Comparison of ENCODE assay signal across 16 cellular contexts in the genomic region with DNA sequence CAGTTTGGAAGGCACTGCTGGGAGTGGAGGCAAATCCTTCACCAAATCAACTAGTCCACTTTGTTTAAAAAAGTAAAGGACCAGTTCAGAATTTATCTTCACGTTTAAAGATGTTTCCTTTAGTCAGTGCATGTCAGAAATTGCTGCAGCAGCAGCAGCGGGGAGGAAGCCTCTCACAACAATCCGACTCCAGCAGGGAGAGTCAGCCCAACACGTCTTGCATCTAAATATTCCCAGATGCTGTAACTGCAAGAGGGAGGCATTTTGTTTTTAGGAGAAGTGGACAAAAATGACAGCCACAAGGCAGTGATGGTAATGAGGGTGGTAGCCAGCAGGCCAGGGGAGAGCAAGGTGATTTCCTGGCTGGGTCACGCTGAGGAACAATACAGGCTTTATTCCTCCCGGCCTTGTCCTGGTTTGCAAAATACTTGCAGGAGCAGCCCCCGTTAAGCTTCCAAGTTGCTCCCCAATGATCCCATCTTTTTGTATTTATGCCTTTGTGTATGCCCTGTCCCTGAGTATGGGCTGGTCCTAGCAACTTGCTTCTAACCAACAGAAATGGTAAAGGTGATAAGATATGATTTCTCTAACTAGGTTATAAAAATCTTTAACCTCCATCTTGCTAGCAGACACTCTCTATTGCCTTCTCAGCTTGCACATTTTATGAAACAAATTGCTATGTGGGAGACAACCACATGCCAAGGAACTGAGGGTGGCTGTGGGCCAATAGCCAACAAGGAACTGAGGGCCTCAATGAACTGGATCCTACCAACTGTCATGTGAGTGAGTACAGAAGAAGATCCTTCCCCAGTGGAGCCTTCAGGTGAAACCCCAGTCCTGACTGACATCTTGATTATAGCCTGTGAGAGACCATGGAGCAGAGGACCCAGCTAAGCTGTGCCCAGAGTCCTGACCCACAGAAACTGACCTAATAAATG.
"Had no signal": no experiment of that assay in that cellular context is flagged by ENCODE, and none has a peak within 500 bp of the region (broad histone marks: within the 10 kb centered on the region; RNA-seq: fewer than 3 reads in every experiment).

No MANE protein-coding gene starts in this region.

- H3K36me3 Mint-ChIP-seq: naive thymus-derived CD8-positive, alpha-beta T cell; stimulated activated effector memory CD8-positive, alpha-beta T cell treated with anti-CD3 and anti-CD28 coated beads, Interleukin-12 subunit alpha, Interleukin-12 subunit beta, amount 100 ng/mL, for 72 hours had no signal

- H3K27me3 ChIP-seq: gastroesophageal sphincter, hepatocyte, ovary, tibial artery had no signal

- H3K4me2 ChIP-seq: hepatocyte had no signal

- H2AFZ ChIP-seq: hepatocyte had no signal

- DNase-seq: activated CD8-positive, alpha-beta memory T cell treated with anti-CD3 and anti-CD28 coated beads, Interleukin-2, amount 50 U/mL, for 48 hours; activated CD8-positive, alpha-beta T cell treated with anti-CD3 and anti-CD28 coated beads for 36 hours; activated naive CD4-positive, alpha-beta T cell treated with Interleukin-2 at 50 U/mL for 16 hours; caudate nucleus; cortex of kidney; effector memory CD4-positive, alpha-beta T cell; lower lobe of right lung; midbrain; naive thymus-derived CD8-positive, alpha-beta T cell; ovary; tibial artery had no signal

- H3K4me1 Mint-ChIP-seq: stimulated activated effector memory CD8-positive, alpha-beta T cell treated with anti-CD3 and anti-CD28 coated beads, Interleukin-12 subunit alpha, Interleukin-12 subunit beta, amount 100 ng/mL, for 72 hours had no signal

- H3K36me3 ChIP-seq: gastroesophageal sphincter, lower lobe of right lung, ovary, tibial artery had no signal

- H3K79me2 ChIP-seq: hepatocyte had no signal

- ATAC-seq: activated CD8-positive, alpha-beta T cell treated with anti-CD3 and anti-CD28 coated beads for 36 hours; gastroesophageal sphincter; lower lobe of right lung; naive thymus-derived CD8-positive, alpha-beta T cell; stimulated activated effector memory CD8-positive, alpha-beta T cell treated with anti-CD3 and anti-CD28 coated beads, Interleukin-12 subunit alpha, Interleukin-12 subunit beta, amount 100 ng/mL, for 72 hours had no signal

- H3K4me3 Mint-ChIP-seq: activated CD8-positive, alpha-beta T cell treated with anti-CD3 and anti-CD28 coated beads for 36 hours; naive thymus-derived CD8-positive, alpha-beta T cell; stimulated activated effector memory CD8-positive, alpha-beta T cell treated with anti-CD3 and anti-CD28 coated beads, Interleukin-12 subunit alpha, Interleukin-12 subunit beta, amount 100 ng/mL, for 72 hours had no signal

- H3K27ac Mint-ChIP-seq: activated CD8-positive, alpha-beta T cell treated with anti-CD3 and anti-CD28 coated beads for 36 hours had no signal

- H3K9me3 Mint-ChIP-seq: activated CD8-positive, alpha-beta T cell treated with anti-CD3 and anti-CD28 coated beads for 36 hours; naive thymus-derived CD8-positive, alpha-beta T cell; stimulated activated effector memory CD8-positive, alpha-beta T cell treated with anti-CD3 and anti-CD28 coated beads, Interleukin-12 subunit alpha, Interleukin-12 subunit beta, amount 100 ng/mL, for 72 hours had no signal

- H3K27ac ChIP-seq: epithelial cell of prostate, gastroesophageal sphincter, hepatocyte, lower lobe of right lung, ovary, tibial artery had no signal

- H3K9me3 ChIP-seq: gastroesophageal sphincter, lower lobe of right lung, ovary, tibial artery had no signal

- H3K4me3 ChIP-seq: gastroesophageal sphincter, hepatocyte, lower lobe of right lung, ovary, skin epidermis, tibial artery had no signal
